ENCODE assay signal across 8 cellular contexts in genomic region chr6:170290306-170291128, GRCh38.
DNase-seq lines count a peak whose midpoint lies in the region; ATAC-seq and TF ChIP-seq lines count a peak whose summit lies in the region.

Gene DLL1, minus strand, starts transcription at chr6:170291078. Its CDS starts 939 bp downstream, at chr6:170290139.

- H3K27me3 Mint-ChIP-seq in activated naive CD4-positive, alpha-beta T cell treated with anti-CD3 and anti-CD28 coated beads, Interleukin-2, amount 10 ng/mL, durations not matched to agents 7 days and 5 days: peaks cover 97% of the 10 kb centered on the region

- CTCF ChIA-PET in activated naive CD4-positive, alpha-beta T cell treated with anti-CD3 and anti-CD28 coated beads, Interleukin-2, amount 10 ng/mL, durations not matched to agents 7 days and 5 days (lab: Charles Lee): interaction anchor here (3.4 kb wide), 1 partner anchor 459 kb away, joined by 20 read pairs; no protein-coding TSS in a partner anchor

- H2AFZ ChIP-seq in neuron (ENCODE audit: low read depth, low read length): peak within 1 kb of the TSS; percentile 70

- peak; percentile 53 for TF ChIP-seq POLR2A in GM19099 (IDR thresholded peaks at IDR 0.05; ENCODE audit: extremely low read depth, insufficient read length, low read depth)

- H3K4me3 ChIP-seq in neuron (ENCODE audit: low read length): peak within 1 kb of the TSS; percentile 78

- H3K9me3 Mint-ChIP-seq in activated naive CD4-positive, alpha-beta T cell treated with anti-CD3 and anti-CD28 coated beads, Interleukin-2, amount 10 ng/mL, durations not matched to agents 7 days and 5 days: no peaks in the 10 kb centered on the region

- peaks cover 48% of the 10 kb centered on the region for H3K4me1 Mint-ChIP-seq in activated naive CD4-positive, alpha-beta T cell treated with anti-CD3 and anti-CD28 coated beads, Interleukin-2, amount 10 ng/mL, durations not matched to agents 7 days and 5 days

- H3K9me3 ChIP-seq in neuron (ENCODE audit: low read length): no peaks in the 10 kb centered on the region

- H3K27me3 ChIP-seq in neuron (ENCODE audit: insufficient read depth, low read length): no peaks in the 10 kb centered on the region

- DNase-seq in ACHN (peak; percentile 28), NCI-H510A treated with DMSO at 0.1 percent for 48 hours (lab: John Stamatoyannopoulos, UW) (peak; percentile 41), glomerular visceral epithelial cell (ENCODE audit: extremely low spot score) (peak; percentile 25)
- peak; percentile 50 for DNase-seq in activated naive CD4-positive, alpha-beta T cell treated with anti-CD3 and anti-CD28 coated beads, Interleukin-2, amount 10 ng/mL, durations not matched to agents 7 days and 5 days
- no peak for DNase-seq in activated CD4-positive, CD25-positive, alpha-beta regulatory T cell (lab: John Stamatoyannopoulos, UW)

- H3K4me3 Mint-ChIP-seq in activated naive CD4-positive, alpha-beta T cell treated with anti-CD3 and anti-CD28 coated beads, Interleukin-2, amount 10 ng/mL, durations not matched to agents 7 days and 5 days: peak within 1 kb of the TSS; percentile 78

- peaks cover 16% of the 10 kb centered on the region for H3K36me3 ChIP-seq in neuron (ENCODE audit: insufficient read depth, low read length)

- no peak for ATAC-seq in GM18867 (IDR thresholded peaks at IDR 0.05; ENCODE audit: unreplicated experiment)

- in situ Hi-C loops in ACHN (cut with HindIII; ENCODE audit: low pct_ligation_motif_present, low pct_unique_long_range_greater_than_20kb, low sequenced_read_pairs): no loop called here

- peaks cover 76% of the 10 kb centered on the region for H3K4me1 ChIP-seq in neuron (ENCODE audit: insufficient read depth, low read length)

- H3K36me3 Mint-ChIP-seq in activated naive CD4-positive, alpha-beta T cell treated with anti-CD3 and anti-CD28 coated beads, Interleukin-2, amount 10 ng/mL, durations not matched to agents 7 days and 5 days: peaks cover 2% of the 10 kb centered on the region

- H3K27ac Mint-ChIP-seq in activated naive CD4-positive, alpha-beta T cell treated with anti-CD3 and anti-CD28 coated beads, Interleukin-2, amount 10 ng/mL, durations not matched to agents 7 days and 5 days: no peak within 1 kb of the TSS

Comparison
In these comparisons a context has a peak if more than half of its experiments do, and no peak if none do; other contexts are left out.
1. DNase-seq: peak in ACHN (single experiment), NCI-H510A treated with DMSO at 0.1 percent for 48 hours (single experiment), activated naive CD4-positive, alpha-beta T cell treated with anti-CD3 and anti-CD28 coated beads, Interleukin-2, amount 10 ng/mL, durations not matched to agents 7 days and 5 days (single experiment) and glomerular visceral epithelial cell (single experiment); none in activated CD4-positive, CD25-positive, alpha-beta regulatory T cell (0 of 4).